In genomic region chr14:24300326-24300980, GRCh38 we compare ENCODE assay signal across 8 cellular contexts. TPM values are rescaled to one million over a fixed set of nuclear protein-coding genes. Genes with fewer than 3 reads are reported as not detected.
DNase-seq lines count a peak whose midpoint lies in the region; ATAC-seq, FAIRE-seq and TF ChIP-seq lines count a peak whose summit lies in the region.

No MANE protein-coding gene starts in this region.

- intact Hi-C loops in Caco-2 (cut with micrococcal nuclease; ENCODE audit: unreplicated experiment) (no loop called here), ovary (cut with DNase I) (no loop called here)

- TF ChIP-seq EP300 in ovary (IDR thresholded peaks at IDR 0.05) = no peak

- no peaks in the 10 kb centered on the region for H3K9me3 Mint-ChIP-seq in Caco-2 (ENCODE audit: unreplicated experiment)

- H3K36me3 ChIP-seq in Caco-2 (ENCODE audit: control insufficient read depth, insufficient read depth, low read length) (peaks cover 2% of the 10 kb centered on the region), Peyer's patch (peaks cover 0 to 50% (median 0%) of the 10 kb centered on the region in 3 donors), esophagus (ENCODE audit: control insufficient read depth in 2 of 2, insufficient read depth in 2 of 2, low read length in 1 of 2) (peaks cover 14 to 42% of the 10 kb centered on the region in 2 donors), ovary (no peaks in the 10 kb centered on the region)

- FAIRE-seq in GM12891 (lab: Jason Lieb, UNC) = no peak

- CTCF ChIA-PET in Caco-2 (lab: Charles Lee) = interaction anchor here (0.6 to 5.8 kb wide), 6 partner anchors 8 to 131 kb away, joined by 3 to 157 read pairs (median 6); partner anchors contain the start of genes CIDEB and TINF2

- H3K27me3 Mint-ChIP-seq in Caco-2 (ENCODE audit: insufficient read depth, unreplicated experiment) = no peaks in the 10 kb centered on the region

- H3K27ac Mint-ChIP-seq in Caco-2 (ENCODE audit: unreplicated experiment) = peak overlapping the region; percentile 94

- H3K4me1 ChIP-seq in Caco-2 = peaks cover 5% of the 10 kb centered on the region
- H3K4me1 ChIP-seq in Peyer's patch = peaks cover 0 to 34% (median 12%) of the 10 kb centered on the region in 4 donors
- peaks cover 4 to 10% of the 10 kb centered on the region in 2 donors for H3K4me1 ChIP-seq in esophagus (ENCODE audit: control insufficient read depth in 2 of 2, insufficient read depth in 2 of 2, low read length in 1 of 2)
- H3K4me1 ChIP-seq in ovary (ENCODE audit: insufficient read depth) = peaks cover 6% of the 10 kb centered on the region

- peaks cover 55% of the 10 kb centered on the region for H3K36me3 Mint-ChIP-seq in Caco-2 (ENCODE audit: insufficient read depth, unreplicated experiment)

- no TSS peak for BruUV-seq in Caco-2 (replicated peaks; lab: Mats Ljungman, UMichigan)

- H3K4me1 Mint-ChIP-seq in Caco-2 (ENCODE audit: low read depth, unreplicated experiment) = peaks cover 15% of the 10 kb centered on the region

- H3K27ac ChIP-seq in Peyer's patch (peak overlapping the region; percentile 82 to 97 (median 90)), esophagus (ENCODE audit: low read depth in 2 of 2, low read length in 1 of 2) (peak overlapping the region; percentile 89 to 98), ovary (peak overlapping the region; percentile 32 to 65)

- peak overlapping the region; percentile 96 for H3K4me3 Mint-ChIP-seq in Caco-2 (ENCODE audit: unreplicated experiment)

- ATAC-seq in HG02840 (IDR thresholded peaks at IDR 0.05; ENCODE audit: low FRiP score, unreplicated experiment) = no peak

- no peak for TF ChIP-seq POLR2A in Peyer's patch (IDR thresholded peaks at IDR 0.05)
- TF ChIP-seq POLR2A in ovary (IDR thresholded peaks at IDR 0.05) = no peak
- TF ChIP-seq POLR2A in GM12891 (IDR thresholded peaks at IDR 0.05; ENCODE audit: low read depth, low read length) = no peak

- WGBS in esophagus, 2 donors = 27 to 30% methylated on average over 16 of the region's 16 CpGs
- 22 to 26% (median 23%) methylated on average over 16 of the region's 16 CpGs for WGBS in ovary, 3 donors

- H3K27me3 ChIP-seq in Caco-2 (replicated peaks; ENCODE audit: control insufficient read depth, insufficient read depth, low read length) (no peaks in the 10 kb centered on the region), Peyer's patch (no peaks in the 10 kb centered on the region), esophagus (ENCODE audit: control insufficient read depth in 1 of 2, insufficient read depth in 2 of 2, low read length in 2 of 2) (no peaks in the 10 kb centered on the region), ovary (no peaks in the 10 kb centered on the region)

- POLR2A ChIA-PET in Caco-2 (lab: Charles Lee) = interaction anchor here (0.6 to 3.1 kb wide), 3 partner anchors 8 to 58 kb away, joined by 4 to 36 read pairs (median 4); partner anchors contain the start of genes CIDEB and TINF2

- no peaks in the 10 kb centered on the region for H3K9me3 ChIP-seq in Caco-2
- H3K9me3 ChIP-seq in Peyer's patch = no peaks in the 10 kb centered on the region
- no peaks in the 10 kb centered on the region for H3K9me3 ChIP-seq in esophagus (ENCODE audit: control insufficient read depth in 2 of 2, insufficient read depth in 1 of 2, low read depth in 1 of 2, low read length in 1 of 2)
- no peaks in the 10 kb centered on the region for H3K9me3 ChIP-seq in ovary

- H3K4me3 ChIP-seq in Caco-2 (ENCODE audit: low read depth, low read length) (peak overlapping the region; percentile 88), Peyer's patch (peak overlapping the region; percentile 78 to 98 (median 88)), esophagus (ENCODE audit: low read depth in 1 of 2, low read length in 2 of 2) (peak overlapping the region; percentile 88 to 89), ovary (peak overlapping the region; percentile 93)

- DNase-seq in Caco-2 (no peak), Peyer's patch (no peak), ovary (no peak), kidney glomerular epithelial cell (lab: John Stamatoyannopoulos, UW) (no peak), NCI-H1092 (lab: John Stamatoyannopoulos, UW) (no peak), GM12891 (ENCODE audit: insufficient read length, low spot score) (no peak)

- TF ChIP-seq CTCF in Caco-2 (IDR thresholded peaks at IDR 0.05; ENCODE audit: insufficient read depth in 1 of 2, low read depth in 1 of 2, low read length in 1 of 2, severe bottlenecking in 1 of 2, unreplicated experiment in 1 of 2) (no peak), Peyer's patch (IDR thresholded peaks at IDR 0.05) (no peak), ovary (IDR thresholded peaks at IDR 0.05) (no peak)

TF ChIP-seq in GM12891, 5 proteins besides CTCF, POLR2A, EP300 and RAD21:
- TF ChIP-seq TAF1 (IDR thresholded peaks at IDR 0.05; ENCODE audit: low read depth, low read length) (no peak), SPI1 (IDR thresholded peaks at IDR 0.05; ENCODE audit: low read depth, low read length) (no peak), PAX5 (IDR thresholded peaks at IDR 0.05; ENCODE audit: insufficient read depth, low read length, severe bottlenecking) (no peak), POLR2AphosphoS5 (IDR thresholded peaks at IDR 0.05; ENCODE audit: low read depth, low read length) (no peak), POU2F2 (IDR thresholded peaks at IDR 0.05; ENCODE audit: low read depth, low read length) (no peak)

RNA-seq across cellular contexts. Expression of gene NOP9, which starts 0.8 kb away (rescaled TPM):
- total RNA-seq in Caco-2 (2022) (35.1 and 38.3 TPM in 2 replicates), Peyer's patch (10 to 100 TPM; 14.5 to 30.0 (median 22.4) TPM), ovary (10 to 100 TPM; 12.0 to 28.6 (median 22.5) TPM)
- polyA plus RNA-seq in esophagus (10 to 100 TPM in 1 of 2 donors, 1 to 10 TPM in 1; 9.3 to 10.8 TPM), ovary (10 to 100 TPM in 1 of 2 donors, 1 to 10 TPM in 1; 9.2 to 22.1 TPM)
- polyA plus RNA-seq in GM12891 (2012; ENCODE audit: low read depth, missing spikeins) = 17.3 TPM

RNA-seq across cellular contexts. Expression of gene DHRS1, which starts 0.9 kb away (rescaled TPM):
- 15.6 and 18.1 TPM in 2 replicates for total RNA-seq in Caco-2 (2022)
- total RNA-seq in Peyer's patch = 100 to 1,000 TPM in 1 of 4 donors, 10 to 100 TPM in 3; 51.2 to 130 (median 67.1) TPM
- polyA plus RNA-seq in esophagus = 10 to 100 TPM; 92.6 to 97.6 TPM
- 10 to 100 TPM; 16.0 to 35.6 (median 21.4) TPM for total RNA-seq in ovary
- 10 to 100 TPM; 12.8 to 17.9 TPM for polyA plus RNA-seq in ovary
- polyA plus RNA-seq in GM12891 (2012; ENCODE audit: low read depth, missing spikeins) = 20.1 TPM

RNA-seq across cellular contexts. Expression of gene CIDEB, which starts 7.3 kb away (rescaled TPM):
- total RNA-seq in Caco-2 (2022) (3.5 and 7.2 TPM in 2 replicates), Peyer's patch (100 to 1,000 TPM in 2 of 4 donors, 10 to 100 TPM in 2; 22.3 to 184 (median 136) TPM), ovary (10 to 100 TPM; 13.8 to 38.4 (median 22.6) TPM)
- polyA plus RNA-seq in esophagus (10 to 100 TPM; 24.3 TPM), ovary (10 to 100 TPM; 17.1 to 29.0 TPM)
- 8.8 TPM for polyA plus RNA-seq in GM12891 (2012; ENCODE audit: low read depth, missing spikeins)

RNA-seq across cellular contexts. Expression of gene LTB4R2, which starts 9.5 kb away (rescaled TPM):
- 10.3 and 12.3 TPM in 2 replicates for total RNA-seq in Caco-2 (2022)
- total RNA-seq in Peyer's patch = 10 to 100 TPM in 2 of 4 donors, 1 to 10 TPM in 2; 7.7 to 37.2 (median 12.2) TPM
- 10 to 100 TPM; 11.6 to 30.4 TPM for polyA plus RNA-seq in esophagus
- total RNA-seq in ovary = 10 to 100 TPM in 1 of 7 donors, 1 to 10 TPM in 6; 4.5 to 10.1 (median 5.5) TPM
- 1 to 10 TPM in 1 of 2 donors, under 1 TPM in 1; 0.85 to 1.8 TPM for polyA plus RNA-seq in ovary
- 2.9 TPM for polyA plus RNA-seq in GM12891 (2012; ENCODE audit: low read depth, missing spikeins)

RNA-seq across cellular contexts. Expression of gene LTB4R, which starts 10.8 kb away (rescaled TPM):
- 7.3 and 7.8 TPM in 2 replicates for total RNA-seq in Caco-2 (2022)
- total RNA-seq in Peyer's patch = 10 to 100 TPM in 2 of 4 donors, 1 to 10 TPM in 2; 5.1 to 28.5 (median 10.1) TPM
- 10 to 100 TPM; 63.3 to 73.6 TPM for polyA plus RNA-seq in esophagus
- total RNA-seq in ovary = 1 to 10 TPM; 4.4 to 9.4 (median 7.7) TPM
- 1 to 10 TPM; 2.9 to 7.1 TPM for polyA plus RNA-seq in ovary
- polyA plus RNA-seq in GM12891 (2012; ENCODE audit: low read depth, missing spikeins) = 5.5 TPM
